9 cellular contexts compared by ENCODE assay signal in the genomic region with DNA sequence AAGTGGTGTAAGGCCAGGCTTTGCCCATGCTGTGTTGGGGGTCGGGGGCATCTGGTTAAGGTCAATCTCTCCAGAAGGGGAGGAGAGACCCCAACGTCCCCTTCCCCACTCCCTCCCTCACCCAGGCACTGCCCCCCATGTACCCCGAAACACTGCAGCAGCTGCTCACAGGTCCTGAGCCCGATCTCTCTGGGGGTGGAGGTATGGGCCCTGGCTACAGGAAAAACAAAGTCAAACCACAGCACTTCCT. TPM values are rescaled to one million over a fixed set of nuclear protein-coding genes. Genes with fewer than 3 reads are reported as not detected.
DNase-seq lines count a peak whose midpoint lies in the region; ATAC-seq and TF ChIP-seq lines count a peak whose summit lies in the region.
"Had no signal": no experiment of that assay in that cellular context is flagged by ENCODE, and none has a peak within 500 bp of the region (broad histone marks: within the 10 kb centered on the region; RNA-seq: fewer than 3 reads in every experiment).

No MANE protein-coding gene starts in this region.

- no peak for TF ChIP-seq EP300 in SK-N-SH (IDR thresholded peaks at IDR 0.05; ENCODE audit: borderline replicate concordance in 1 of 2, low read depth in 1 of 2, low read length in 1 of 2)

- no peak for TF ChIP-seq RAD21 in SK-N-SH (IDR thresholded peaks at IDR 0.05; ENCODE audit: low read length)

- H4K20me1 ChIP-seq in SK-N-SH (ENCODE audit: insufficient read depth) = peaks cover 10% of the 10 kb centered on the region; the same call in 1 of the 2 replicates
- no peaks in the 10 kb centered on the region for H4K20me1 ChIP-seq in hepatocyte (ENCODE audit: insufficient read depth, poor library complexity, severe bottlenecking)

- CTCF ChIA-PET in SK-N-SH (lab: Yijun Ruan, JAX) = interaction anchor here (1.0 to 2.7 kb wide), 4 partner anchors 9 to 331 kb away, joined by 3 to 16 read pairs (median 4); a partner anchor contains a TSS

- H3K9ac ChIP-seq in SK-N-SH = no peak overlapping the region
- no peak overlapping the region for H3K9ac ChIP-seq in stomach smooth muscle (ENCODE audit: low read length in 2 of 2)

- H3K79me2 ChIP-seq in SK-N-SH (ENCODE audit: insufficient read depth) = no peaks in the 10 kb centered on the region
- no peaks in the 10 kb centered on the region for H3K79me2 ChIP-seq in hepatocyte

- no peak overlapping the region for H3K4me3 ChIP-seq in SK-N-SH (ENCODE audit: low read depth in 2 of 2, low read length in 1 of 2)
- H3K4me3 ChIP-seq in RWPE2 (ENCODE audit: severe bottlenecking) = no peak overlapping the region
- H3K4me3 ChIP-seq in hepatocyte = no peak overlapping the region
- H3K4me3 ChIP-seq in stomach smooth muscle (ENCODE audit: low read length in 2 of 2) = no peak overlapping the region

- H3K9me3 ChIP-seq in SK-N-SH (no peaks in the 10 kb centered on the region), RWPE2 (ENCODE audit: severe bottlenecking) (no peaks in the 10 kb centered on the region), hepatocyte (ENCODE audit: low read depth) (no peaks in the 10 kb centered on the region), stomach smooth muscle (ENCODE audit: control insufficient read depth in 2 of 2, low read length in 2 of 2) (no peaks in the 10 kb centered on the region)

- 62% methylated on average over 4 of the region's 4 CpGs for WGBS in SK-N-SH (ENCODE audit: low lambda C conversion rate)
- 96% methylated on average over 4 of the region's 4 CpGs for WGBS in hepatocyte (ENCODE audit: low lambda C conversion rate, missing lambda C conversion rate)

- H3K9me2 ChIP-seq in SK-N-SH = no peaks in the 10 kb centered on the region
- no peaks in the 10 kb centered on the region for H3K9me2 ChIP-seq in hepatocyte (replicated peaks; ENCODE audit: insufficient read depth)

- POLR2A ChIA-PET in SK-N-SH (lab: Yijun Ruan, JAX) = interaction anchor here (1.1 kb wide), 1 partner anchor 206 kb away, joined by 3 read pairs; no protein-coding TSS in a partner anchor

- H3K27me3 ChIP-seq in SK-N-SH (ENCODE audit: insufficient read depth) = no peaks in the 10 kb centered on the region
- no peaks in the 10 kb centered on the region for H3K27me3 ChIP-seq in RWPE2 (ENCODE audit: insufficient read depth, poor library complexity, severe bottlenecking)
- H3K27me3 ChIP-seq in hepatocyte = no peaks in the 10 kb centered on the region
- no peaks in the 10 kb centered on the region for H3K27me3 ChIP-seq in stomach smooth muscle (ENCODE audit: control insufficient read depth in 1 of 2, insufficient read depth in 2 of 2, low read length in 2 of 2)

- ATAC-seq in SK-N-SH treated with all-trans-retinoic acid at 6 μM for 48 hours (peak; percentile 10), RWPE2 (ENCODE audit: low read depth) (peak; percentile 13), HG02973 (IDR thresholded peaks at IDR 0.05; ENCODE audit: unreplicated experiment) (no peak)

- H3K36me3 ChIP-seq in SK-N-SH (replicated peaks in 1 of 2; ENCODE audit: control insufficient read depth in 1 of 2, insufficient read depth in 2 of 2, low read length in 1 of 2) (peaks cover 21 to 23% of the 10 kb centered on the region in 2 experiments), RWPE2 (ENCODE audit: low read depth) (peaks cover 17% of the 10 kb centered on the region), hepatocyte (replicated peaks; ENCODE audit: insufficient read depth, low read depth) (no peaks in the 10 kb centered on the region), stomach smooth muscle (ENCODE audit: control insufficient read depth in 2 of 2, insufficient read depth in 2 of 2, low read length in 2 of 2) (peaks cover 3 to 5% of the 10 kb centered on the region in 2 donors)

- no peak overlapping the region for H3K4me2 ChIP-seq in SK-N-SH
- peak overlapping the region; percentile 77 for H3K4me2 ChIP-seq in hepatocyte

- H3K27ac ChIP-seq in SK-N-SH (ENCODE audit: low read depth in 2 of 2, low read length in 1 of 2) (peak overlapping the region in 1 of 2 experiments; percentile 48; a peak in 3 of 4 replicates), RWPE2 (ENCODE audit: poor library complexity, severe bottlenecking) (peak overlapping the region; percentile 44), hepatocyte (peak overlapping the region; percentile 91), stomach smooth muscle (ENCODE audit: low read length) (peak overlapping the region; percentile 46)

- DNase-seq in SK-N-SH = no peak
- no peak for DNase-seq in RWPE2 (ENCODE audit: low spot score)
- no peak for DNase-seq in hepatocyte (ENCODE audit: low spot score)
- no peak for DNase-seq in anterior cingulate cortex (lab: John Stamatoyannopoulos, UW)
- no peak for DNase-seq in SK-N-DZ (ENCODE audit: low spot score)

- H3K4me1 ChIP-seq in SK-N-SH (ENCODE audit: control insufficient read depth in 1 of 2, insufficient read depth in 2 of 2, low read depth in 1 of 2, low read length in 1 of 2) (peaks cover 7 to 12% of the 10 kb centered on the region in 2 experiments; a peak in 3 of 4 replicates), RWPE2 (ENCODE audit: insufficient read depth, poor library complexity, severe bottlenecking) (peaks cover 9% of the 10 kb centered on the region), hepatocyte (ENCODE audit: insufficient read depth) (peaks cover 5% of the 10 kb centered on the region), stomach smooth muscle (ENCODE audit: control insufficient read depth, insufficient read depth, low read length) (peaks cover 18% of the 10 kb centered on the region)

- no peak for TF ChIP-seq CTCF in SK-N-SH (IDR thresholded peaks at IDR 0.05)
- no peak for TF ChIP-seq CTCF in RWPE2 (IDR thresholded peaks at IDR 0.05; ENCODE audit: poor library complexity, severe bottlenecking)
- TF ChIP-seq CTCF in hepatocyte (IDR thresholded peaks at IDR 0.05; ENCODE audit: poor library complexity) = no peak

- H3F3A ChIP-seq in SK-N-SH (replicated peaks; ENCODE audit: insufficient read depth) = peaks cover 53% of the 10 kb centered on the region

- H2AFZ ChIP-seq in SK-N-SH (ENCODE audit: low read depth) (no peak overlapping the region), hepatocyte (no peak overlapping the region)

TF ChIP-seq in SK-N-SH treated with all-trans-retinoic acid at 6 μM for 48 hours, 23 proteins besides CTCF, POLR2A, EP300 and RAD21 (continues in another document):
- no peak for TF ChIP-seq ZFP3 (CRISPR knock-in tag; IDR thresholded peaks at IDR 0.05)
- no peak for TF ChIP-seq TCF4 (CRISPR knock-in tag; IDR thresholded peaks at IDR 0.05; ENCODE audit: borderline replicate concordance)
- no peak for TF ChIP-seq ZNF565 (CRISPR knock-in tag; conservative IDR thresholded peaks at IDR 0.05; ENCODE audit: low read depth)
- no peak for TF ChIP-seq ARNTL (CRISPR knock-in tag; IDR thresholded peaks at IDR 0.05; ENCODE audit: borderline replicate concordance, low read depth)
- TF ChIP-seq ISL1 (CRISPR knock-in tag; IDR thresholded peaks at IDR 0.05) = no peak
- no peak for TF ChIP-seq GLIS3 (CRISPR knock-in tag; IDR thresholded peaks at IDR 0.05)

TF ChIP-seq in SK-N-SH, 30 proteins besides CTCF, POLR2A, EP300 and RAD21 (continues in another document):
- no peak for TF ChIP-seq TCF12 (IDR thresholded peaks at IDR 0.05)
- TF ChIP-seq RFX5 (IDR thresholded peaks at IDR 0.05; ENCODE audit: low read length) = no peak
- no peak for TF ChIP-seq FOXM1 (IDR thresholded peaks at IDR 0.05; ENCODE audit: low read depth)
- TF ChIP-seq, protein P1, sequence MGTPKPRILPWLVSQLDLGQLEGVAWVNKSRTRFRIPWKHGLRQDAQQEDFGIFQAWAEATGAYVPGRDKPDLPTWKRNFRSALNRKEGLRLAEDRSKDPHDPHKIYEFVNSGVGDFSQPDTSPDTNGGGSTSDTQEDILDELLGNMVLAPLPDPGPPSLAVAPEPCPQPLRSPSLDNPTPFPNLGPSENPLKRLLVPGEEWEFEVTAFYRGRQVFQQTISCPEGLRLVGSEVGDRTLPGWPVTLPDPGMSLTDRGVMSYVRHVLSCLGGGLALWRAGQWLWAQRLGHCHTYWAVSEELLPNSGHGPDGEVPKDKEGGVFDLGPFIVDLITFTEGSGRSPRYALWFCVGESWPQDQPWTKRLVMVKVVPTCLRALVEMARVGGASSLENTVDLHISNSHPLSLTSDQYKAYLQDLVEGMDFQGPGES (IDR thresholded peaks at IDR 0.05; ENCODE audit: low read depth, low read length) = no peak
- TF ChIP-seq, protein P2, sequence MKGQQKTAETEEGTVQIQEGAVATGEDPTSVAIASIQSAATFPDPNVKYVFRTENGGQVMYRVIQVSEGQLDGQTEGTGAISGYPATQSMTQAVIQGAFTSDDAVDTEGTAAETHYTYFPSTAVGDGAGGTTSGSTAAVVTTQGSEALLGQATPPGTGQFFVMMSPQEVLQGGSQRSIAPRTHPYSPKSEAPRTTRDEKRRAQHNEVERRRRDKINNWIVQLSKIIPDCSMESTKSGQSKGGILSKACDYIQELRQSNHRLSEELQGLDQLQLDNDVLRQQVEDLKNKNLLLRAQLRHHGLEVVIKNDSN (IDR thresholded peaks at IDR 0.05; ENCODE audit: borderline replicate concordance, low read depth) = no peak
- TF ChIP-seq TAF1 (IDR thresholded peaks at IDR 0.05; ENCODE audit: borderline replicate concordance, low read depth, low read length) = no peak
- TF ChIP-seq, protein P3, sequence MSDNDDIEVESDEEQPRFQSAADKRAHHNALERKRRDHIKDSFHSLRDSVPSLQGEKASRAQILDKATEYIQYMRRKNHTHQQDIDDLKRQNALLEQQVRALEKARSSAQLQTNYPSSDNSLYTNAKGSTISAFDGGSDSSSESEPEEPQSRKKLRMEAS (IDR thresholded peaks at IDR 0.05; ENCODE audit: low read depth) = no peak
- no peak for TF ChIP-seq EZH2phosphoT487 (IDR thresholded peaks at IDR 0.05; ENCODE audit: borderline replicate concordance, low read depth)
- no peak for TF ChIP-seq POLR2AphosphoS5 (IDR thresholded peaks at IDR 0.05; ENCODE audit: low read depth, low read length)

RNA-seq across cellular contexts. Expression of a gene that starts 10.2 kb away (rescaled TPM):
- polyA plus RNA-seq in SK-N-SH (2012; rRNA removed) (1.7 and 3.0 TPM in 2 replicates), hepatocyte (24.3 and 38.9 TPM in 2 replicates)
- polyA plus RNA-seq in SK-N-SH (2012; cell fraction: cytosol; rRNA removed) = 0.48 and 0.50 TPM in 2 replicates
- 14.5 and 19.0 TPM in 2 replicates for polyA plus RNA-seq in SK-N-SH (2012; cell fraction: nucleus; rRNA removed)
- 12.5 and 26.6 TPM in 2 replicates for total RNA-seq in hepatocyte
- polyA plus RNA-seq in SK-N-DZ (2014; cell fraction: cytosol; rRNA removed) = 0.37 and 0.42 TPM in 2 replicates
- polyA plus RNA-seq in SK-N-DZ (2014; cell fraction: nucleus; rRNA removed) = 1.6 and 3.9 TPM in 2 replicates

RNA-seq across cellular contexts. Expression of a gene that starts 39.2 kb away (rescaled TPM):
- polyA plus RNA-seq in SK-N-SH (2012; rRNA removed) (not detected in 2 replicates), hepatocyte (1.2 TPM in 2 replicates)
- not detected in 2 replicates for polyA plus RNA-seq in SK-N-SH (2012; cell fraction: cytosol; rRNA removed)
- not detected in 2 replicates for polyA plus RNA-seq in SK-N-SH (2012; cell fraction: nucleus; rRNA removed)
- total RNA-seq in hepatocyte = not detected in 2 replicates
- not detected in 2 replicates for polyA plus RNA-seq in SK-N-DZ (2014; cell fraction: cytosol; rRNA removed)
- not detected in 2 replicates for polyA plus RNA-seq in SK-N-DZ (2014; cell fraction: nucleus; rRNA removed)
- total RNA-seq: A673 had no signal

RNA-seq across cellular contexts. Expression of a gene that starts 54.9 kb away (rescaled TPM):
- polyA plus RNA-seq in SK-N-SH (2012; rRNA removed) (not detected in 2 replicates), hepatocyte (0.72 TPM in 1 of 2 replicates, not detected in the other)
- polyA plus RNA-seq in SK-N-SH (2012; cell fraction: cytosol; rRNA removed) = not detected in 2 replicates
- not detected in 2 replicates for polyA plus RNA-seq in SK-N-SH (2012; cell fraction: nucleus; rRNA removed)
- total RNA-seq in hepatocyte = 0.64 TPM in 1 of 2 replicates, not detected in the other
- polyA plus RNA-seq in SK-N-DZ (2014; cell fraction: cytosol; rRNA removed) = 3.8 TPM in 1 of 2 replicates, not detected in the other
- not detected in 2 replicates for polyA plus RNA-seq in SK-N-DZ (2014; cell fraction: nucleus; rRNA removed)
- total RNA-seq: A673 had no signal
